ENCODE assay signal across 8 cellular contexts in the genomic region with DNA sequence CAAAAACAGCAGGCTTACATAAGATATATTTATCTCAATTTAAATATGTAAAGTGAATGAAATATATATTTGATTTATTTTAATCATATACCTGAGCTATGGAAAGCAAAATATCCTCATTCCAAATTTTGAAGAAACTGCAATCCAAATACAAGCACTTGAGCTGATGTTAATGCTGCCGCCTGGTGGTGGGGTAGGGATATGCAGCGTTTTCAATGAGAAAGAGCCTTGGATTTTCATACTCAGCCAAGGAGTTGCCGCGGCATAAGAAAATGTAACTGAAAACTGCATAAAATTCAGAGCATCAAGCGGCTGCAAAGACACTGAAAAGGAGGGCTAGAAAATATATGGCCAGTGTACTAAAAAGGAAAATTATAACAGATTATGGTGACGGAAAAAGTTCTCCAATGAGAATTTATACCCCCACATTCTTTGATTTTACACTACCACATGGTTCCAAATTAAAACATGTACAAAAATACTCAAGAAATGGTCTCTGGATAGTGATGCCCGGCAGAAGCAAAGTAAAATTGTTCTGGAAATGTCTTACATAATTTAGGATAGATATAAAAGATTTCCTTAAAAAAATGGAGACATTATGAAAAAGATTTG.
DNase-seq lines count a peak whose midpoint lies in the region; ATAC-seq lines count a peak whose summit lies in the region.

No MANE protein-coding gene starts in this region.

- no peaks in the 10 kb centered on the region for H3K4me1 Mint-ChIP-seq in activated naive CD4-positive, alpha-beta T cell treated with anti-CD3 and anti-CD28 coated beads for 36 hours (ENCODE audit: low read depth)

- H3K4me3 Mint-ChIP-seq in activated naive CD4-positive, alpha-beta T cell treated with anti-CD3 and anti-CD28 coated beads for 36 hours = no peak overlapping the region

- H3K9me3 Mint-ChIP-seq in activated naive CD4-positive, alpha-beta T cell treated with anti-CD3 and anti-CD28 coated beads for 36 hours = no peaks in the 10 kb centered on the region

- H3K27me3 Mint-ChIP-seq in activated naive CD4-positive, alpha-beta T cell treated with anti-CD3 and anti-CD28 coated beads for 36 hours (ENCODE audit: low read depth) = no peaks in the 10 kb centered on the region

- intact Hi-C loops in activated naive CD4-positive, alpha-beta T cell treated with anti-CD3 and anti-CD28 coated beads for 36 hours (cut with micrococcal nuclease) = loop anchor here (1.0 to 10.0 kb wide), 3 partner anchors 572 to 1278 kb away; no protein-coding TSS in a partner anchor

- no peak overlapping the region for H3K27ac Mint-ChIP-seq in activated naive CD4-positive, alpha-beta T cell treated with anti-CD3 and anti-CD28 coated beads for 36 hours

- DNase-seq in SIG-M5 treated with dmso at 0.1 percent for 504 hours (lab: John Stamatoyannopoulos, UW; ENCODE audit: unreplicated experiment) = peak; percentile 60
- no peak for DNase-seq in SIG-M5 (lab: John Stamatoyannopoulos, UW)
- peak; percentile 3 for DNase-seq in NOMO-1 treated with DMSO at 0.1 percent for 48 hours (lab: John Stamatoyannopoulos, UW; ENCODE audit: unreplicated experiment)
- DNase-seq in activated naive CD4-positive, alpha-beta T cell treated with anti-CD3 and anti-CD28 coated beads for 36 hours = peak; percentile 64
- peak; percentile 14 for DNase-seq in hepatic stellate cell (ENCODE audit: low spot score)
- peak; percentile 60 for DNase-seq in stimulated activated CD4-positive, alpha-beta T cell treated with anti-CD3 and anti-CD28 coated beads, Interleukin-15, amount 100 ng/mL, for 24 hours

- CTCF ChIA-PET in activated naive CD4-positive, alpha-beta T cell treated with anti-CD3 and anti-CD28 coated beads for 36 hours (lab: Charles Lee) = interaction anchor here (1.2 kb wide), 1 partner anchor 11 kb away, joined by 3 read pairs; no protein-coding TSS in a partner anchor

- no peaks in the 10 kb centered on the region for H3K36me3 Mint-ChIP-seq in activated naive CD4-positive, alpha-beta T cell treated with anti-CD3 and anti-CD28 coated beads for 36 hours (ENCODE audit: low read depth)

- ATAC-seq in HG02759 (IDR thresholded peaks at IDR 0.05; ENCODE audit: unreplicated experiment) (peak; percentile 78), GM19023 (IDR thresholded peaks at IDR 0.05; ENCODE audit: unreplicated experiment) (no peak)
